Comparison of ENCODE assay signal across 13 cellular contexts in genomic region chr15:41838400-41838897, GRCh38. TPM values are rescaled to one million over a fixed set of nuclear protein-coding genes. Genes with fewer than 3 reads are reported as not detected.
A peak's percentile ranks its signal among the peaks of the same experiment; 100 is the strongest.
DNase-seq lines count a peak whose midpoint lies in the region; ATAC-seq and TF ChIP-seq lines count a peak whose summit lies in the region.
"Had no signal": no experiment of that assay in that cellular context is flagged by ENCODE, and none has a peak within 500 bp of the region (broad histone marks: within the 10 kb centered on the region; RNA-seq: fewer than 3 reads in every experiment).

PLA2G4B (plus strand) TSS chr15:41838847; CDS start chr15:41838914, 67 bp downstream.

- H3K4me1 ChIP-seq in CD4-positive, CD25-positive, alpha-beta regulatory T cell (ENCODE audit: control insufficient read depth, insufficient read depth, low read length, poor library complexity, severe bottlenecking), result no peaks in the 10 kb centered on the region
- no peaks in the 10 kb centered on the region for H3K4me1 ChIP-seq in IMR-90 (ENCODE audit: control insufficient read depth, insufficient read depth, low read length)
- H3K4me1 ChIP-seq in mammary epithelial cell (ENCODE audit: insufficient read depth, low read length), result peaks cover 16% of the 10 kb centered on the region

- no peak within 1 kb of the TSS for H3K23ac ChIP-seq in IMR-90 (ENCODE audit: low read depth, low read length)

- no peak within 1 kb of the TSS for H3K14ac ChIP-seq in IMR-90 (replicated peaks; ENCODE audit: low read depth, low read length)

- no peak within 1 kb of the TSS for H3K27ac ChIP-seq in CD4-positive, CD25-positive, alpha-beta regulatory T cell (ENCODE audit: insufficient read depth, low read length, poor library complexity, severe bottlenecking)
- H3K27ac ChIP-seq in IMR-90 (ENCODE audit: insufficient read depth, low read length) (no peak within 1 kb of the TSS), mammary epithelial cell (ENCODE audit: insufficient read depth, low read depth, low read length) (no peak within 1 kb of the TSS), neural cell (ENCODE audit: low read length) (no peak within 1 kb of the TSS)

- no peak within 1 kb of the TSS for H2BK15ac ChIP-seq in IMR-90 (ENCODE audit: low read depth, low read length)

- TF ChIP-seq EP300 in neural cell (conservative IDR thresholded peaks at IDR 0.05; ENCODE audit: poor library complexity, severe bottlenecking), result no peak

- no peaks in the 10 kb centered on the region for H3K27me3 Mint-ChIP-seq in CD4-positive, CD25-positive, alpha-beta regulatory T cell

- intact Hi-C loops in IMR-90 (cut with micrococcal nuclease) (no loop called here), mammary epithelial cell (cut with micrococcal nuclease) (no loop called here), posterior cingulate gyrus (cut with DNase I) (no loop called here)

- ATAC-seq in CD4-positive, CD25-positive, alpha-beta regulatory T cell (ENCODE audit: low read depth in 2 of 2), result no peak
- ATAC-seq in IMR-90 (ENCODE audit: low read depth), result no peak
- no peak for ATAC-seq in GM18858 (IDR thresholded peaks at IDR 0.05; ENCODE audit: unreplicated experiment)
- ATAC-seq in GM21737 (IDR thresholded peaks at IDR 0.05; ENCODE audit: unreplicated experiment), result no peak
- ATAC-seq in HG03354 (IDR thresholded peaks at IDR 0.05; ENCODE audit: poor library complexity, severe bottlenecking, unreplicated experiment), result no peak
- ATAC-seq: K562, sciatic nerve had no signal

- H3K9ac ChIP-seq in IMR-90 (ENCODE audit: low read depth, low read length), result no peak within 1 kb of the TSS
- H3K9ac ChIP-seq in mammary epithelial cell (ENCODE audit: insufficient read depth, low read length), result no peak within 1 kb of the TSS
- no peak within 1 kb of the TSS for H3K9ac ChIP-seq in neural cell (ENCODE audit: low read length)

- no peak for DNase-seq in CD4-positive, CD25-positive, alpha-beta regulatory T cell
- DNase-seq in IMR-90 (no peak), mammary epithelial cell (peak; percentile 52), posterior cingulate gyrus (no peak)
- DNase-seq: activated CD8-positive, alpha-beta memory T cell treated with anti-CD3 and anti-CD28 coated beads, Interleukin-2, amount 50 U/mL, for 4 hours; NCI-H524 treated with DMSO at 0.1 percent for 48 hours had no signal

- BruUV-seq in IMR-90 (replicated peaks; lab: Mats Ljungman, UMichigan) (no TSS peak), mammary epithelial cell (replicated peaks; lab: Mats Ljungman, UMichigan) (no TSS peak)

- H3K4me2 ChIP-seq in IMR-90 (ENCODE audit: low read depth, low read length) (no peak within 1 kb of the TSS), mammary epithelial cell (ENCODE audit: insufficient read depth, low read depth, low read length) (no peak within 1 kb of the TSS), neural cell (ENCODE audit: low read length) (no peak within 1 kb of the TSS)

- no peak within 1 kb of the TSS for H4K8ac ChIP-seq in IMR-90 (ENCODE audit: low read depth in 2 of 2, low read length in 2 of 2)

- peak within 1 kb of the TSS; percentile 1 for H2AK9ac ChIP-seq in IMR-90 (replicated peaks; ENCODE audit: low read depth, low read length, poor library complexity)

- no peaks in the 10 kb centered on the region for H3K9me3 ChIP-seq in CD4-positive, CD25-positive, alpha-beta regulatory T cell (ENCODE audit: control insufficient read depth in 2 of 2, low read length in 2 of 2)
- no peaks in the 10 kb centered on the region for H3K9me3 ChIP-seq in IMR-90 (ENCODE audit: control insufficient read depth, insufficient read depth, low read length)
- no peaks in the 10 kb centered on the region for H3K9me3 ChIP-seq in mammary epithelial cell (replicated peaks; ENCODE audit: insufficient read depth, low read length)
- no peaks in the 10 kb centered on the region for H3K9me3 ChIP-seq in neural cell (ENCODE audit: low read length)

- H3K27ac Mint-ChIP-seq in CD4-positive, CD25-positive, alpha-beta regulatory T cell, result peak within 1 kb of the TSS in 2 of 3 donors; percentile 26 to 51
- H3K27ac Mint-ChIP-seq: T-helper 2 cell treated with Interferon-gamma antibody and Interleukin-4, amounts not matched to agents 5 μg/mL and 100 μg/mL, for 36 hours had no signal

- peaks cover 14% of the 10 kb centered on the region for H3K36me3 ChIP-seq in CD4-positive, CD25-positive, alpha-beta regulatory T cell (ENCODE audit: control insufficient read depth, insufficient read depth, low read length)
- H3K36me3 ChIP-seq in IMR-90 (ENCODE audit: control insufficient read depth, insufficient read depth, low read length) (peaks cover 4% of the 10 kb centered on the region; the same call in 1 of the 2 replicates), mammary epithelial cell (ENCODE audit: insufficient read depth, low read length) (no peaks in the 10 kb centered on the region), neural cell (ENCODE audit: insufficient read depth, low read length) (no peaks in the 10 kb centered on the region)

- no peaks in the 10 kb centered on the region for H3K27me3 ChIP-seq in CD4-positive, CD25-positive, alpha-beta regulatory T cell (ENCODE audit: control insufficient read depth, insufficient read depth, low read length)
- H3K27me3 ChIP-seq in IMR-90 (ENCODE audit: control insufficient read depth, insufficient read depth, low read length), result no peaks in the 10 kb centered on the region
- H3K27me3 ChIP-seq in mammary epithelial cell (ENCODE audit: insufficient read depth, low read length), result no peaks in the 10 kb centered on the region
- H3K27me3 ChIP-seq in neural cell (ENCODE audit: insufficient read depth, low read depth, low read length), result no peaks in the 10 kb centered on the region

- no peak within 1 kb of the TSS for H2BK120ac ChIP-seq in IMR-90 (ENCODE audit: low read depth, low read length)

- peaks cover 15% of the 10 kb centered on the region for H3K36me3 Mint-ChIP-seq in CD4-positive, CD25-positive, alpha-beta regulatory T cell

- H2BK5ac ChIP-seq in IMR-90 (ENCODE audit: low read depth, low read length, poor library complexity, severe bottlenecking), result no peak within 1 kb of the TSS

- CTCF ChIA-PET in IMR-90 (lab: Yijun Ruan, JAX) (no interaction called here), mammary epithelial cell (lab: Charles Lee; ENCODE audit: low non-redundant PET) (no interaction called here)

- no peak within 1 kb of the TSS for H3K4me3 ChIP-seq in CD4-positive, CD25-positive, alpha-beta regulatory T cell (ENCODE audit: low read depth, low read length)
- H3K4me3 ChIP-seq in IMR-90 (ENCODE audit: insufficient read depth, low read depth, low read length) (no peak within 1 kb of the TSS), mammary epithelial cell (replicated peaks in 1 of 3; ENCODE audit: insufficient read depth in 1 of 3, low read depth in 2 of 3, low read length in 3 of 3) (no peak within 1 kb of the TSS), neural cell (ENCODE audit: low read length) (no peak within 1 kb of the TSS)
- H3K4me3 ChIP-seq: K562 had no signal

- no peaks in the 10 kb centered on the region for H3K9me3 Mint-ChIP-seq in CD4-positive, CD25-positive, alpha-beta regulatory T cell
- H3K9me3 Mint-ChIP-seq: T-helper 2 cell treated with Interferon-gamma antibody and Interleukin-4, amounts not matched to agents 5 μg/mL and 100 μg/mL, for 36 hours had no signal

- POLR2A ChIA-PET in IMR-90 (lab: Charles Lee; ENCODE audit: unreplicated experiment), result no interaction called here

- H2AFZ ChIP-seq in IMR-90 (replicated peaks; ENCODE audit: low read length, poor library complexity) (no peak within 1 kb of the TSS), mammary epithelial cell (ENCODE audit: low read depth, low read length) (no peak within 1 kb of the TSS), neural cell (ENCODE audit: low read depth, low read length) (no peak within 1 kb of the TSS)

- TF ChIP-seq POLR2A in IMR-90 (IDR thresholded peaks at IDR 0.05; ENCODE audit: low read depth, low read length), result no peak

- dilution Hi-C loops in IMR-90 (cut with HindIII; ENCODE audit: low sequenced_read_pairs, unreplicated experiment), result no loop called here
- dilution Hi-C loops in mammary epithelial cell (cut with HindIII; ENCODE audit: low sequenced_read_pairs), result no loop called here

- H3K56ac ChIP-seq in IMR-90 (ENCODE audit: extremely low read depth, insufficient read depth, low read length), result no peak within 1 kb of the TSS

- H3K9me1 ChIP-seq in IMR-90 (ENCODE audit: insufficient read depth, low read length), result no peaks in the 10 kb centered on the region

- TF ChIP-seq CTCF in IMR-90 (conservative IDR thresholded peaks at IDR 0.05; ENCODE audit: low read depth, low read length) (no peak), mammary epithelial cell (conservative IDR thresholded peaks at IDR 0.05 in 1 of 2, IDR thresholded peaks at IDR 0.05 in 1 of 2; ENCODE audit: extremely low read depth in 1 of 2, insufficient read depth in 1 of 2, low read depth in 1 of 2, low read length in 2 of 2) (no peak), neural cell (IDR thresholded peaks at IDR 0.05; ENCODE audit: poor library complexity, severe bottlenecking) (no peak)

- H3K4me1 Mint-ChIP-seq in CD4-positive, CD25-positive, alpha-beta regulatory T cell, result peaks cover 0 to 20% (median 10%) of the 10 kb centered on the region in 4 donors

- H3K79me2 ChIP-seq in mammary epithelial cell (ENCODE audit: insufficient read depth, low read length) (peaks cover 14% of the 10 kb centered on the region), neural cell (replicated peaks; ENCODE audit: insufficient read depth, low read length) (no peaks in the 10 kb centered on the region)

- no peak within 1 kb of the TSS for H2AK5ac ChIP-seq in IMR-90 (ENCODE audit: low read depth, low read length)

- TF ChIP-seq RAD21 in IMR-90 (IDR thresholded peaks at IDR 0.05; ENCODE audit: low read length) (no peak), neural cell (conservative IDR thresholded peaks at IDR 0.05) (no peak)

- no peaks in the 10 kb centered on the region for H3F3A ChIP-seq in neural cell (ENCODE audit: insufficient read depth, low read length, poor library complexity, severe bottlenecking)

- H2BK20ac ChIP-seq in IMR-90 (ENCODE audit: low read depth, low read length), result no peak within 1 kb of the TSS

- H4K20me1 ChIP-seq in IMR-90 (ENCODE audit: insufficient read depth, low read length) (peaks cover 14% of the 10 kb centered on the region), mammary epithelial cell (ENCODE audit: insufficient read depth, low read length) (no peaks in the 10 kb centered on the region), neural cell (ENCODE audit: insufficient read depth) (no peaks in the 10 kb centered on the region)

- no peak within 1 kb of the TSS for H4K91ac ChIP-seq in IMR-90 (ENCODE audit: insufficient read depth, low read depth, low read length)

- no peak within 1 kb of the TSS for H3K18ac ChIP-seq in IMR-90 (ENCODE audit: low read depth, low read length)

- 93% methylated on average over 2 of the region's 6 CpGs; no CpG with 5 or more reads in 1 of the 2 experiments for whole genome bisulfite sequencing in IMR-90 (ENCODE audit: extremely low coverage in 2 of 2, insufficient read length in 1 of 2), 2 experiments
- 53% methylated on average over 6 of the region's 6 CpGs for WGBS in mammary epithelial cell (ENCODE audit: low coverage, missing lambda C conversion rate)

- no peaks in the 10 kb centered on the region for H3K9me2 ChIP-seq in neural cell (ENCODE audit: insufficient read depth, low read length)

- H3K4ac ChIP-seq in IMR-90 (ENCODE audit: low read depth, low read length), result no peak within 1 kb of the TSS

- H4K5ac ChIP-seq in IMR-90 (ENCODE audit: low read depth, low read length), result no peak within 1 kb of the TSS

- in situ Hi-C loops in IMR-90 (cut with MboI; ENCODE audit: low sequenced_read_pairs), result no loop called here
- in situ Hi-C loops in mammary epithelial cell (cut with MboI; ENCODE audit: low sequenced_read_pairs in 2 of 2), result no loop called here

- no peak within 1 kb of the TSS for H3K4me3 Mint-ChIP-seq in CD4-positive, CD25-positive, alpha-beta regulatory T cell
- H3K4me3 Mint-ChIP-seq: T-helper 2 cell treated with Interferon-gamma antibody and Interleukin-4, amounts not matched to agents 5 μg/mL and 100 μg/mL, for 36 hours had no signal

- peaks cover 0 to 3% of the 10 kb centered on the region in 2 experiments; a peak in 1 of 4 replicates for H3K79me1 ChIP-seq in IMR-90 (ENCODE audit: low read depth in 1 of 2, low read length in 2 of 2)

RNA-seq across cellular contexts. Expression of gene PLA2G4B, which starts in this region (rescaled TPM):
- total RNA-seq in CD4-positive, CD25-positive, alpha-beta regulatory T cell, result 30.1 TPM
- 1 to 10 TPM in 2 of 4 donors, under 1 TPM in 2; 0.42 to 3.4 (median 1.4) TPM for polyA plus RNA-seq in CD4-positive, CD25-positive, alpha-beta regulatory T cell
- total RNA-seq in IMR-90 (2012; rRNA removed), result under 0.01 and 0.18 TPM in 2 replicates
- polyA plus RNA-seq in IMR-90 (2012; rRNA removed), result 3.1 and 5.8 TPM in 2 replicates
- polyA plus RNA-seq in IMR-90 (2012; cell fraction: cytosol; rRNA removed), result 0.90 and 1.6 TPM in 2 replicates
- 31.6 and 69.2 TPM in 2 replicates for polyA plus RNA-seq in IMR-90 (2012; cell fraction: nucleus; rRNA removed; ENCODE audit: low replicate concordance)
- total RNA-seq in mammary epithelial cell, result 10 to 100 TPM in 1 of 2 donors, 1 to 10 TPM in 1; 1.5 to 11.2 TPM
- polyA plus RNA-seq in mammary epithelial cell, result 3.8 TPM
- 2.0 TPM for polyA minus RNA-seq in mammary epithelial cell
- polyA plus RNA-seq in neural cell, result 11.3 and 26.2 TPM in 2 replicates
- 3.4 TPM in 2 replicates for polyA minus RNA-seq in neural cell
